Comparison of ENCODE assay signal across 21 cellular contexts in the genomic region with DNA sequence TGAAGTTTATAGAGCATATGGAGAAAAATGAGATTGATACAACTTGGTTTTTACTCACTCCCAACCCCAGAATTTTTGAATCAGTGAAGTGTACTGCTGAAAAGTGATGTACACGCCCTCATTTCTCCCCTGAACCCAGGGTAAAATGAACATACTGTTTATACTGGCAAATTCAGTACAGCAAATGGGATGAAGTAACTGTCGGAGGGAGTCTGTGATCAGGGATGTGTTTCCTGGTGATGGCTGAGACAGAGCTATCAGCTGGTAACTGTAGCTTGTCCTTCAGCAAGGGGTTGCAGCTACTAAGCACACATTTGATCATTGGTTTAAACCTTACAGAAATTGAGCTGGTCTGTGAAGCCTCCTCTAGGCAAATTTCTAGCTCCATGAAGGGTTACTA.
"Had no signal": no experiment of that assay in that cellular context is flagged by ENCODE, and none has a peak within 500 bp of the region (broad histone marks: within the 10 kb centered on the region; RNA-seq: fewer than 3 reads in every experiment).

No MANE protein-coding gene starts in this region.

- DNase-seq: dermis blood vessel endothelial cell; kidney; left cardiac atrium; left lung; lower lobe of right lung; naive thymus-derived CD8-positive, alpha-beta T cell; nephron progenitor cell; nucleus accumbens; ovary; posterior cingulate gyrus; psoas muscle; right lobe of liver; small intestine; stimulated activated CD4-positive, alpha-beta T cell treated with anti-CD3 and anti-CD28 coated beads, Interleukin-15, amount 100 ng/mL, for 24 hours; stimulated activated CD4-positive, alpha-beta T cell treated with anti-CD3 and anti-CD28 coated beads, Interleukin-2, amount 100 ng/mL, for 48 hours; stimulated activated naive B cell treated with anti-CD40 and anti-IgM and Interleukin-4, amounts not matched to agents 10 μg/mL and 1 μg/mL and 100 μg/mL, for 72 hours; transverse colon; upper lobe of right lung had no signal

- H3K9me3 ChIP-seq: left lung, lower lobe of right lung, ovary, psoas muscle, right lobe of liver, thoracic aorta, transverse colon, upper lobe of right lung, vagina had no signal

- H3K4me1 ChIP-seq: vagina had no signal

- ATAC-seq: left cardiac atrium; left lung; lower lobe of right lung; naive thymus-derived CD8-positive, alpha-beta T cell; psoas muscle; right lobe of liver; stimulated activated naive B cell treated with anti-CD40 and anti-IgM and Interleukin-4, amounts not matched to agents 10 μg/mL and 1 μg/mL and 100 μg/mL, for 72 hours; upper lobe of right lung had no signal

- H3K27ac ChIP-seq: coronary artery, left lung, lower lobe of right lung, ovary, psoas muscle, right lobe of liver, thoracic aorta, transverse colon, upper lobe of right lung, vagina had no signal

- H3K36me3 ChIP-seq: left lung, lower lobe of right lung, ovary, right lobe of liver, thoracic aorta, transverse colon, upper lobe of right lung, vagina had no signal

- H3K4me3 ChIP-seq: coronary artery, left lung, lower lobe of right lung, ovary, psoas muscle, right lobe of liver, thoracic aorta, transverse colon, upper lobe of right lung, vagina had no signal

- H3K27me3 ChIP-seq: left lung, ovary, right lobe of liver, transverse colon, upper lobe of right lung, vagina had no signal
